In the genomic region with DNA sequence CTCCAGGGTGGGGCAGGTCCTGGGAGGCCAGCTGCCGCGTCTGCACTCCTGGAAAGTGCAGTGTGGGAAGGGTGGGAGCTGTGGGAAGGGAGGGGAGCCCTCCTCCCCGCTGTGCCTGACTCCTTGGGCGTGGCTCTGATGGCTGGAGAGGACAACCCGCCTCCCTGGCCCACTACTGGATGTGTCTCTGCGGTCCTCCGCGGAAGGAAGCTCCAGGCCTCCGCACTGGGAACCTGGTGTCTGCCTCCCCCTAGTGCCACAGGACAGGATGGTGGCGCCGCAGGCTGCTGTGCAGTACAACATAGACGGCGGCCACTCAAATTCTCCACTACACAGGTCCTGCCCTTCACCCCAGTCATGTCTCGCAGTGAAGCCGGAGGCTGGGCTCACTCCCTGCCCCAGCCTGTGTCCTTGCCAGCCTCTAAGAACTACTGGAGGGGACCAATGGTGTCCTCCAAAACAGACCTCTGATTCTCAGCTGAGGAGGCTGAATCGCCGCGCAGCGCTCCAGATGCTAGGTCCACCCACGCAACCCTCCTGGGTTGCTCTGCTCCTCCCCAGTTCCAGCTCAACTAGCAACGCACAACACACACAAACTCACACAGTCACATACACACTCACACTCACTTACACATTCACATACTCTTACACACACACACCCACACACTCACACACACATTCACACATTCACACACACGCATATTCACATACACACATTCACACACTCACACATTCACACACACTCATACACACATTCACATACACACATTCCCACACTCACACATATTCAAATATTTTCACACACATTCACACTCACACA, we compare ENCODE assay signal across 8 cellular contexts. TPM values are rescaled to one million over a fixed set of nuclear protein-coding genes. Genes with fewer than 3 reads are reported as not detected.
DNase-seq lines count a peak whose midpoint lies in the region; ATAC-seq and TF ChIP-seq lines count a peak whose summit lies in the region.

No MANE protein-coding gene starts in this region.

- CTCF ChIA-PET in activated CD8-positive, alpha-beta T cell treated with anti-CD3 and anti-CD28 coated beads for 36 hours (lab: Charles Lee), result interaction anchor here (1.2 to 8.5 kb wide), 14 partner anchors 8 to 384 kb away, joined by 3 to 196 read pairs (median 24); a partner anchor contains a TSS

- peak overlapping the region in 1 of 11 experiments; percentile 15; a peak in 2 of 22 replicates for H3K9ac ChIP-seq in BLaER1 treated with 17β-estradiol and CSF1 and Interleukin-3, amounts not matched to agents 10 nM and 100 nM

- peaks cover 0 to 5% (median 0%) of the 10 kb centered on the region in 11 experiments; a peak in 1 of 22 replicates for H3K27me3 ChIP-seq in BLaER1 treated with 17β-estradiol and CSF1 and Interleukin-3, amounts not matched to agents 10 nM and 100 nM
- peaks cover 0 to 31% (median 0%) of the 10 kb centered on the region in 4 donors for H3K27me3 ChIP-seq in esophagus squamous epithelium

- H3K27me3 Mint-ChIP-seq in activated CD8-positive, alpha-beta T cell treated with anti-CD3 and anti-CD28 coated beads for 36 hours, result no peaks in the 10 kb centered on the region
- H3K27me3 Mint-ChIP-seq in nephron (ENCODE audit: low read depth), result peaks cover 30% of the 10 kb centered on the region

- H4K20me1 ChIP-seq in BLaER1 treated with 17β-estradiol and CSF1 and Interleukin-3, amounts not matched to agents 10 nM and 100 nM, result peaks cover 0 to 1% (median 0%) of the 10 kb centered on the region in 11 experiments; a peak in 1 of 22 replicates

- POLR2A ChIA-PET in activated CD8-positive, alpha-beta T cell treated with anti-CD3 and anti-CD28 coated beads for 36 hours (lab: Charles Lee), result interaction anchor here (2.8 kb wide), 1 partner anchor 8 kb away, joined by 15 read pairs; no protein-coding TSS in a partner anchor

- TF ChIP-seq CTCF in activated CD8-positive, alpha-beta T cell treated with anti-CD3 and anti-CD28 coated beads for 36 hours (IDR thresholded peaks at IDR 0.05), result peak; percentile 43
- TF ChIP-seq CTCF in esophagus squamous epithelium (IDR thresholded peaks at IDR 0.05), result peak; percentile 24 to 44 (median 34)
- TF ChIP-seq CTCF in nephron (IDR thresholded peaks at IDR 0.05; ENCODE audit: unreplicated experiment in 3 of 3), result peak; percentile 66 to 69 (median 67)

- no peaks in the 10 kb centered on the region for H3K36me3 ChIP-seq in BLaER1 treated with 17β-estradiol and CSF1 and Interleukin-3, amounts not matched to agents 10 nM and 100 nM
- H3K36me3 ChIP-seq in esophagus squamous epithelium, result no peaks in the 10 kb centered on the region

- peak overlapping the region in 10 of 11 experiments; percentile 19 to 67 (median 39); a peak in 16 of 22 replicates for H3K4me2 ChIP-seq in BLaER1 treated with 17β-estradiol and CSF1 and Interleukin-3, amounts not matched to agents 10 nM and 100 nM

- WGBS in esophagus squamous epithelium, 2 donors, result 31 to 81% methylated on average over 7 to 12 of the region's 22 CpGs

- peak; percentile 45 for DNase-seq in NCI-H460 (ENCODE audit: extremely low read depth, low read depth)
- peak; percentile 71 for DNase-seq in activated CD8-positive, alpha-beta T cell treated with anti-CD3 and anti-CD28 coated beads for 36 hours
- DNase-seq in esophagus squamous epithelium (lab: John Stamatoyannopoulos, UW), result no peak
- DNase-seq in GM19240 (ENCODE audit: insufficient read length, low spot score), result no peak
- DNase-seq in NCI-H128 (lab: John Stamatoyannopoulos, UW; ENCODE audit: unreplicated experiment), result no peak

- H3K27ac ChIP-seq in BLaER1 treated with 17β-estradiol and CSF1 and Interleukin-3, amounts not matched to agents 10 nM and 100 nM, result no peak overlapping the region
- H3K27ac ChIP-seq in esophagus squamous epithelium, result peak overlapping the region; percentile 14 to 71 (median 38)

- no peak overlapping the region for H3K4me3 Mint-ChIP-seq in activated CD8-positive, alpha-beta T cell treated with anti-CD3 and anti-CD28 coated beads for 36 hours
- no peak overlapping the region for H3K4me3 Mint-ChIP-seq in nephron

- H3K9me3 ChIP-seq in BLaER1 treated with 17β-estradiol and CSF1 and Interleukin-3, amounts not matched to agents 10 nM and 100 nM (replicated peaks in 1 of 11), result no peaks in the 10 kb centered on the region
- no peaks in the 10 kb centered on the region for H3K9me3 ChIP-seq in esophagus squamous epithelium

- H3K4me3 ChIP-seq in BLaER1 treated with 17β-estradiol and CSF1 and Interleukin-3, amounts not matched to agents 10 nM and 100 nM, result no peak overlapping the region
- H3K4me3 ChIP-seq in esophagus squamous epithelium, result peak overlapping the region in 1 of 4 donors; percentile 12

- H3K27ac Mint-ChIP-seq in activated CD8-positive, alpha-beta T cell treated with anti-CD3 and anti-CD28 coated beads for 36 hours, result peak overlapping the region; percentile 4
- peak overlapping the region in 1 of 3 experiments; percentile 29 for H3K27ac Mint-ChIP-seq in nephron

- TF ChIP-seq POLR2A in esophagus squamous epithelium (IDR thresholded peaks at IDR 0.05), result no peak

- no peaks in the 10 kb centered on the region for H3K9me3 Mint-ChIP-seq in activated CD8-positive, alpha-beta T cell treated with anti-CD3 and anti-CD28 coated beads for 36 hours
- no peaks in the 10 kb centered on the region for H3K9me3 Mint-ChIP-seq in nephron

- H3K4me1 Mint-ChIP-seq in activated CD8-positive, alpha-beta T cell treated with anti-CD3 and anti-CD28 coated beads for 36 hours (ENCODE audit: low read depth), result peaks cover 24% of the 10 kb centered on the region
- peaks cover 53% of the 10 kb centered on the region for H3K4me1 Mint-ChIP-seq in nephron

- intact Hi-C loops in activated CD8-positive, alpha-beta T cell treated with anti-CD3 and anti-CD28 coated beads for 36 hours (cut with micrococcal nuclease), result no loop called here
- intact Hi-C loops in esophagus squamous epithelium (cut with DNase I), result loop anchor here (10.0 kb wide), 1 partner anchor 385 kb away; no protein-coding TSS in a partner anchor

- peaks cover 9 to 39% (median 15%) of the 10 kb centered on the region in 10 experiments for H3K4me1 ChIP-seq in BLaER1 treated with 17β-estradiol and CSF1 and Interleukin-3, amounts not matched to agents 10 nM and 100 nM
- peaks cover 0 to 31% (median under 1%) of the 10 kb centered on the region in 3 donors for H3K4me1 ChIP-seq in esophagus squamous epithelium

- peak; percentile 51 for ATAC-seq in GM21619 (IDR thresholded peaks at IDR 0.05; ENCODE audit: unreplicated experiment)
- ATAC-seq in activated CD8-positive, alpha-beta T cell treated with anti-CD3 and anti-CD28 coated beads for 36 hours, result peak; percentile 88

- H3K36me3 Mint-ChIP-seq in activated CD8-positive, alpha-beta T cell treated with anti-CD3 and anti-CD28 coated beads for 36 hours (ENCODE audit: low read depth), result no peaks in the 10 kb centered on the region
- H3K36me3 Mint-ChIP-seq in nephron (ENCODE audit: low read depth), result no peaks in the 10 kb centered on the region

RNA-seq across cellular contexts. Expression of a gene that starts 12.4 kb away (rescaled TPM):
- not detected in 2 replicates for total RNA-seq in NCI-H460 (2014; rRNA removed; shearing (Covaris generic))
- not detected in 2 replicates for polyA plus RNA-seq in NCI-H460 (2014; cell fraction: nucleus; rRNA removed)
- under 1 TPM; 0.13 to 0.29 TPM for total RNA-seq in activated CD8-positive, alpha-beta T cell treated with anti-CD3 and anti-CD28 coated beads for 36 hours
- total RNA-seq in esophagus squamous epithelium, result under 1 TPM in 2 of 4 donors, not detected in 2; 0.04 to 0.19 TPM

RNA-seq across cellular contexts. Expression of a gene that starts 15.1 kb away (rescaled TPM):
- not detected in 2 replicates for total RNA-seq in NCI-H460 (2014; rRNA removed; shearing (Covaris generic))
- polyA plus RNA-seq in NCI-H460 (2014; cell fraction: nucleus; rRNA removed), result not detected in 2 replicates
- total RNA-seq in activated CD8-positive, alpha-beta T cell treated with anti-CD3 and anti-CD28 coated beads for 36 hours, result 1 to 10 TPM; 6.7 to 7.2 TPM
- total RNA-seq in esophagus squamous epithelium, result under 1 TPM in 2 of 4 donors, not detected in 2; 0.19 to 0.95 TPM

Comparison
In these comparisons a context has a peak if more than half of its experiments do, and no peak if none do; other contexts are left out.
1. H3K27ac ChIP-seq: peak in esophagus squamous epithelium (4 of 4); none in BLaER1 treated with 17β-estradiol and CSF1 and Interleukin-3, amounts not matched to agents 10 nM and 100 nM (0 of 11).
2. DNase-seq: peak in NCI-H460 (single experiment) and activated CD8-positive, alpha-beta T cell treated with anti-CD3 and anti-CD28 coated beads for 36 hours (single experiment); none in esophagus squamous epithelium (single experiment), GM19240 (single experiment) and NCI-H128 (single experiment).
3. Peak in every context shown above with its lines, with median percentiles within 50 percentile points of each other: CTCF ChIP-seq.